Comparison of ENCODE assay signal across 1 cellular context in genomic region chr5:150401076-150401375, GRCh38.
A peak's percentile ranks its signal among the peaks of the same experiment; 100 is the strongest.
TF ChIP-seq lines count a peak whose summit lies in the region.

No MANE protein-coding gene starts in this region.

TF ChIP-seq in GM12878, 131 proteins besides CTCF, POLR2A, EP300 and RAD21 (continues in another document):
- TF ChIP-seq, protein P1, sequence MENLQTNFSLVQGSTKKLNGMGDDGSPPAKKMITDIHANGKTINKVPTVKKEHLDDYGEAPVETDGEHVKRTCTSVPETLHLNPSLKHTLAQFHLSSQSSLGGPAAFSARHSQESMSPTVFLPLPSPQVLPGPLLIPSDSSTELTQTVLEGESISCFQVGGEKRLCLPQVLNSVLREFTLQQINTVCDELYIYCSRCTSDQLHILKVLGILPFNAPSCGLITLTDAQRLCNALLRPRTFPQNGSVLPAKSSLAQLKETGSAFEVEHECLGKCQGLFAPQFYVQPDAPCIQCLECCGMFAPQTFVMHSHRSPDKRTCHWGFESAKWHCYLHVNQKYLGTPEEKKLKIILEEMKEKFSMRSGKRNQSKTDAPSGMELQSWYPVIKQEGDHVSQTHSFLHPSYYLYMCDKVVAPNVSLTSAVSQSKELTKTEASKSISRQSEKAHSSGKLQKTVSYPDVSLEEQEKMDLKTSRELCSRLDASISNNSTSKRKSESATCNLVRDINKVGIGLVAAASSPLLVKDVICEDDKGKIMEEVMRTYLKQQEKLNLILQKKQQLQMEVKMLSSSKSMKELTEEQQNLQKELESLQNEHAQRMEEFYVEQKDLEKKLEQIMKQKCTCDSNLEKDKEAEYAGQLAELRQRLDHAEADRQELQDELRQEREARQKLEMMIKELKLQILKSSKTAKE (IDR thresholded peaks at IDR 0.05; ENCODE audit: low read depth, poor library complexity, severe bottlenecking), result no peak
- TF ChIP-seq RB1 (IDR thresholded peaks at IDR 0.05; ENCODE audit: borderline replicate concordance) (no peak), PML (IDR thresholded peaks at IDR 0.05; ENCODE audit: low read length) (no peak), HDAC2 (IDR thresholded peaks at IDR 0.05) (no peak), ATF3 (IDR thresholded peaks at IDR 0.05; ENCODE audit: borderline replicate concordance, extremely low read depth, low read depth, low read length) (no peak), FOS (IDR thresholded peaks at IDR 0.05; ENCODE audit: borderline replicate concordance, extremely low read depth, insufficient read length) (no peak), CUX1 (IDR thresholded peaks at IDR 0.05; ENCODE audit: insufficient replicate concordance, low read depth, low read length) (no peak), ATF7 (IDR thresholded peaks at IDR 0.05; ENCODE audit: low read depth) (no peak), EGR1 (IDR thresholded peaks at IDR 0.05; ENCODE audit: borderline replicate concordance in 1 of 2, low read depth in 2 of 2, low read length in 2 of 2) (0 out of 3 replicates have a peak, but pooled peaks of 1 of the 2 experiments have one; percentile 20), ZBTB40 (IDR thresholded peaks at IDR 0.05; ENCODE audit: borderline replicate concordance) (no peak), TCF12 (IDR thresholded peaks at IDR 0.05; ENCODE audit: low read depth, low read length) (no peak), CHD2 (IDR thresholded peaks at IDR 0.05; ENCODE audit: borderline replicate concordance, low read depth, low read length) (0 out of 2 replicates have a peak, but pooled peaks have one; percentile 15), MEF2A (IDR thresholded peaks at IDR 0.05; ENCODE audit: insufficient read depth, low read depth, low read length) (no peak; the same call in 1 of the 2 replicates), RUNX3 (IDR thresholded peaks at IDR 0.05; ENCODE audit: low read length) (no peak), LARP7 (IDR thresholded peaks at IDR 0.05) (no peak), PBX3 (IDR thresholded peaks at IDR 0.05; ENCODE audit: insufficient replicate concordance, low read depth, low read length) (peak; percentile 0), ZNF384 (IDR thresholded peaks at IDR 0.05; ENCODE audit: borderline replicate concordance, low read depth, low read length) (no peak), MTA3 (IDR thresholded peaks at IDR 0.05; ENCODE audit: borderline replicate concordance, low read length) (no peak), RELA (IDR thresholded peaks at IDR 0.05; ENCODE audit: borderline replicate concordance, partially characterized antibody) (no peak), CBX3 (IDR thresholded peaks at IDR 0.05; ENCODE audit: borderline replicate concordance, low read depth) (no peak), ZBED1 (IDR thresholded peaks at IDR 0.05; ENCODE audit: borderline replicate concordance) (peak; percentile 50), NFIC (IDR thresholded peaks at IDR 0.05; ENCODE audit: low read depth, low read length) (no peak), E4F1 (IDR thresholded peaks at IDR 0.05; ENCODE audit: borderline replicate concordance, partially characterized antibody) (no peak), POLR2AphosphoS2 (IDR thresholded peaks at IDR 0.05; ENCODE audit: low read depth, low read length) (peak; percentile 60; the same call in 1 of the 2 replicates), GATAD2B (conservative IDR thresholded peaks at IDR 0.05; ENCODE audit: low read depth) (no peak)
- TF ChIP-seq, protein P2, sequence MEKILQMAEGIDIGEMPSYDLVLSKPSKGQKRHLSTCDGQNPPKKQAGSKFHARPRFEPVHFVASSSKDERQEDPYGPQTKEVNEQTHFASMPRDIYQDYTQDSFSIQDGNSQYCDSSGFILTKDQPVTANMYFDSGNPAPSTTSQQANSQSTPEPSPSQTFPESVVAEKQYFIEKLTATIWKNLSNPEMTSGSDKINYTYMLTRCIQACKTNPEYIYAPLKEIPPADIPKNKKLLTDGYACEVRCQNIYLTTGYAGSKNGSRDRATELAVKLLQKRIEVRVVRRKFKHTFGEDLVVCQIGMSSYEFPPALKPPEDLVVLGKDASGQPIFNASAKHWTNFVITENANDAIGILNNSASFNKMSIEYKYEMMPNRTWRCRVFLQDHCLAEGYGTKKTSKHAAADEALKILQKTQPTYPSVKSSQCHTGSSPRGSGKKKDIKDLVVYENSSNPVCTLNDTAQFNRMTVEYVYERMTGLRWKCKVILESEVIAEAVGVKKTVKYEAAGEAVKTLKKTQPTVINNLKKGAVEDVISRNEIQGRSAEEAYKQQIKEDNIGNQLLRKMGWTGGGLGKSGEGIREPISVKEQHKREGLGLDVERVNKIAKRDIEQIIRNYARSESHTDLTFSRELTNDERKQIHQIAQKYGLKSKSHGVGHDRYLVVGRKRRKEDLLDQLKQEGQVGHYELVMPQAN (conservative IDR thresholded peaks at IDR 0.05), result no peak
- TF ChIP-seq, protein P3, sequence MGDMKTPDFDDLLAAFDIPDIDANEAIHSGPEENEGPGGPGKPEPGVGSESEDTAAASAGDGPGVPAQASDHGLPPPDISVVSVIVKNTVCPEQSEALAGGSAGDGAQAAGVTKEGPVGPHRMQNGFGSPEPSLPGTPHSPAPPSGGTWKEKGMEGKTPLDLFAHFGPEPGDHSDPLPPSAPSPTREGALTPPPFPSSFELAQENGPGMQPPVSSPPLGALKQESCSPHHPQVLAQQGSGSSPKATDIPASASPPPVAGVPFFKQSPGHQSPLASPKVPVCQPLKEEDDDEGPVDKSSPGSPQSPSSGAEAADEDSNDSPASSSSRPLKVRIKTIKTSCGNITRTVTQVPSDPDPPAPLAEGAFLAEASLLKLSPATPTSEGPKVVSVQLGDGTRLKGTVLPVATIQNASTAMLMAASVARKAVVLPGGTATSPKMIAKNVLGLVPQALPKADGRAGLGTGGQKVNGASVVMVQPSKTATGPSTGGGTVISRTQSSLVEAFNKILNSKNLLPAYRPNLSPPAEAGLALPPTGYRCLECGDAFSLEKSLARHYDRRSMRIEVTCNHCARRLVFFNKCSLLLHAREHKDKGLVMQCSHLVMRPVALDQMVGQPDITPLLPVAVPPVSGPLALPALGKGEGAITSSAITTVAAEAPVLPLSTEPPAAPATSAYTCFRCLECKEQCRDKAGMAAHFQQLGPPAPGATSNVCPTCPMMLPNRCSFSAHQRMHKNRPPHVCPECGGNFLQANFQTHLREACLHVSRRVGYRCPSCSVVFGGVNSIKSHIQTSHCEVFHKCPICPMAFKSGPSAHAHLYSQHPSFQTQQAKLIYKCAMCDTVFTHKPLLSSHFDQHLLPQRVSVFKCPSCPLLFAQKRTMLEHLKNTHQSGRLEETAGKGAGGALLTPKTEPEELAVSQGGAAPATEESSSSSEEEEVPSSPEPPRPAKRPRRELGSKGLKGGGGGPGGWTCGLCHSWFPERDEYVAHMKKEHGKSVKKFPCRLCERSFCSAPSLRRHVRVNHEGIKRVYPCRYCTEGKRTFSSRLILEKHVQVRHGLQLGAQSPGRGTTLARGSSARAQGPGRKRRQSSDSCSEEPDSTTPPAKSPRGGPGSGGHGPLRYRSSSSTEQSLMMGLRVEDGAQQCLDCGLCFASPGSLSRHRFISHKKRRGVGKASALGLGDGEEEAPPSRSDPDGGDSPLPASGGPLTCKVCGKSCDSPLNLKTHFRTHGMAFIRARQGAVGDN (IDR thresholded peaks at IDR 0.05), result no peak
- TF ChIP-seq, protein P4, sequence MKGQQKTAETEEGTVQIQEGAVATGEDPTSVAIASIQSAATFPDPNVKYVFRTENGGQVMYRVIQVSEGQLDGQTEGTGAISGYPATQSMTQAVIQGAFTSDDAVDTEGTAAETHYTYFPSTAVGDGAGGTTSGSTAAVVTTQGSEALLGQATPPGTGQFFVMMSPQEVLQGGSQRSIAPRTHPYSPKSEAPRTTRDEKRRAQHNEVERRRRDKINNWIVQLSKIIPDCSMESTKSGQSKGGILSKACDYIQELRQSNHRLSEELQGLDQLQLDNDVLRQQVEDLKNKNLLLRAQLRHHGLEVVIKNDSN (IDR thresholded peaks at IDR 0.05; ENCODE audit: borderline replicate concordance, extremely low read length, insufficient read depth, low read depth, low read length), result no peak
